11 cellular contexts compared by ENCODE assay signal in the genomic region with DNA sequence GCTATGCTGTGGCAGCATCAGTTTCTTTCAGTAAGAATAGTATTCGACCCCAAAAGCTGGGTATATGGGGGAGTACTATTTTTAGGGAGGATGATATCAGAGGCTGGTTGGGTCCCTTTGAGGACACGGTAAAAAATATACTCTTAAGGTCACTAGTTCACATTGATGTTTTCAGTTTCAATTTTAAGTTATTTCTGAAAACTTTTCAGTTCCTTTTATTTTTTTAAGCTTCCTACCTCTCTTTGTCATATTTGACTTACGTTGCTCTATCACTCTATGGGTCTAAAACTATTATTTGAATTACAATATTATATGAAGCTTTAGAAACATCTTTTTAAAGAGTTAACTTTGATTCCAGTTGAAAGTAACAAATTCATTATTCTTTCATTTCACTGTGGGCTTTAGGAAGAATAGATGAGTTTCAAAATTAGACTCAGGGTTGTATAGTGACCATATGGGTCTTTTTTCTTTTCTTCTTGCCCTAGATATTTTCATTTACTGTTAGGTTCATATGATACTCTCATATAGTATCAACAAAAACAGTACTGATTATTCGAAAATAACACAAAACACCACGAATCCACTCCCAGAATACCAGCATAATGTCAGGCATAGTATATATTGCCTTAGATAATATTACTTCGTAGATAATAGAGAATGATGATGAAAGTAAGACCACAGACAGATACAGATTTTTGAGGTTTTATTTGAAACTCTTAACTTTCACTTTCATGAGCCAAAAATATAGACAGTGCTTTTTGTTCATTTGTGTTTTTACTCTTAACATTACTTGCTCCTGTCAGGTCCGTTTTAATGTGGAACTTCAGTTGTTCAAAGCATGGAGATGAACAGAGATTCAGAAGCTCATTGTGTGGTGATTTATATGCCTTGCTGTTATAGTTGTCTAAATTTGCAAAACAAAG. TPM values are rescaled to one million over a fixed set of nuclear protein-coding genes. Genes with fewer than 3 reads are reported as not detected.
A peak's percentile ranks its signal among the peaks of the same experiment; 100 is the strongest.
DNase-seq lines count a peak whose midpoint lies in the region; ATAC-seq and TF ChIP-seq lines count a peak whose summit lies in the region.
"Had no signal": no experiment of that assay in that cellular context is flagged by ENCODE, and none has a peak within 500 bp of the region (broad histone marks: within the 10 kb centered on the region; RNA-seq: fewer than 3 reads in every experiment).

No MANE protein-coding gene starts in this region.

- 53 to 67% methylated on average over 7 of the region's 7 CpGs for WGBS in heart right ventricle, 2 donors

- in situ Hi-C loops in gastrocnemius medialis (cut with MboI; ENCODE audit: low sequenced_read_pairs in 4 of 4), result no loop called here

- no peaks in the 10 kb centered on the region for H3K36me3 Mint-ChIP-seq in T-helper 17 cell (ENCODE audit: low read depth)

- H3K27me3 Mint-ChIP-seq in T-helper 17 cell, result no peaks in the 10 kb centered on the region

- no peak for DNase-seq in left ventricle myocardium inferior
- DNase-seq in heart right ventricle, result no peak
- no peak for DNase-seq in T-helper 17 cell
- no peak for DNase-seq in upper lobe of right lung
- DNase-seq in hepatic stellate cell (ENCODE audit: low spot score), result no peak
- DNase-seq in gastrocnemius medialis, result no peak
- DNase-seq in posterior vena cava (ENCODE audit: low spot score), result no peak
- DNase-seq: anterior cingulate cortex, NCI-H2171 treated with DMSO at 0.1 percent for 48 hours had no signal

- H3K27ac ChIP-seq in left ventricle myocardium inferior (replicated peaks), result no peak overlapping the region
- H3K27ac ChIP-seq in heart right ventricle, result peak overlapping the region in 1 of 10 donors; percentile 26
- no peak overlapping the region for H3K27ac ChIP-seq in upper lobe of right lung
- no peak overlapping the region for H3K27ac ChIP-seq in gastrocnemius medialis

- H3K4me3 ChIP-seq in left ventricle myocardium inferior (peak overlapping the region; percentile 20), heart right ventricle (peak overlapping the region in 4 of 10 donors; percentile 8 to 29 (median 14)), upper lobe of right lung (peak overlapping the region; percentile 13), gastrocnemius medialis (no peak overlapping the region)
- H3K4me3 ChIP-seq: lung had no signal

- H3K36me3 ChIP-seq in left ventricle myocardium inferior (peaks cover 5% of the 10 kb centered on the region), heart right ventricle (peaks cover 0 to 10% (median 0%) of the 10 kb centered on the region in 9 donors), upper lobe of right lung (no peaks in the 10 kb centered on the region), gastrocnemius medialis (no peaks in the 10 kb centered on the region)

- H3K27me3 ChIP-seq in left ventricle myocardium inferior (ENCODE audit: low read depth), result no peaks in the 10 kb centered on the region
- H3K27me3 ChIP-seq in heart right ventricle, result no peaks in the 10 kb centered on the region
- H3K27me3 ChIP-seq in upper lobe of right lung, result no peaks in the 10 kb centered on the region
- no peaks in the 10 kb centered on the region for H3K27me3 ChIP-seq in gastrocnemius medialis

- H3K9me3 ChIP-seq in left ventricle myocardium inferior (replicated peaks), result peaks cover 13% of the 10 kb centered on the region
- peaks cover 0 to 10% (median 0%) of the 10 kb centered on the region in 11 donors for H3K9me3 ChIP-seq in heart right ventricle
- no peaks in the 10 kb centered on the region for H3K9me3 ChIP-seq in T-helper 17 cell (ENCODE audit: control insufficient read depth, low read length, poor library complexity, severe bottlenecking)
- H3K9me3 ChIP-seq in upper lobe of right lung, result no peaks in the 10 kb centered on the region
- H3K9me3 ChIP-seq in gastrocnemius medialis, result no peaks in the 10 kb centered on the region

- intact Hi-C loops in left ventricle myocardium inferior (cut with micrococcal nuclease) (no loop called here), heart right ventricle (cut with DNase I) (no loop called here), upper lobe of right lung (cut with DNase I) (no loop called here), gastrocnemius medialis (cut with DNase I; ENCODE audit: low total_unique reads) (no loop called here), posterior vena cava (cut with DNase I) (no loop called here)

- peak overlapping the region; percentile 39 for H3K27ac Mint-ChIP-seq in T-helper 17 cell

- ATAC-seq in heart right ventricle (no peak), HG02981 (IDR thresholded peaks at IDR 0.05; ENCODE audit: unreplicated experiment) (peak; percentile 89), T-helper 17 cell (peak; percentile 23), upper lobe of right lung (no peak), gastrocnemius medialis (no peak)

- H3K4me1 Mint-ChIP-seq in T-helper 17 cell, result peaks cover 18% of the 10 kb centered on the region

- no peak for TF ChIP-seq POLR2A in gastrocnemius medialis (IDR thresholded peaks at IDR 0.05)

- H3K4me1 ChIP-seq in left ventricle myocardium inferior (peaks cover 15% of the 10 kb centered on the region), heart right ventricle (peaks cover 0 to 18% (median 9%) of the 10 kb centered on the region in 9 donors), upper lobe of right lung (no peaks in the 10 kb centered on the region), gastrocnemius medialis (peaks cover 0 to 6% of the 10 kb centered on the region in 2 donors)

- H3K4me3 Mint-ChIP-seq in T-helper 17 cell, result peak overlapping the region; percentile 70

- no peak for TF ChIP-seq CTCF in left ventricle myocardium inferior (IDR thresholded peaks at IDR 0.05; ENCODE audit: borderline replicate concordance)
- no peak for TF ChIP-seq CTCF in heart right ventricle (IDR thresholded peaks at IDR 0.05)
- no peak for TF ChIP-seq CTCF in upper lobe of right lung (IDR thresholded peaks at IDR 0.05)
- no peak for TF ChIP-seq CTCF in gastrocnemius medialis (IDR thresholded peaks at IDR 0.05 in 4 of 5, conservative IDR thresholded peaks at IDR 0.05 in 1 of 5)

RNA-seq across cellular contexts. Expression of gene RMDN2, which starts 9.8 kb away (rescaled TPM):
- 6.5 TPM for total RNA-seq in left ventricle myocardium inferior
- 1 to 10 TPM; 4.1 to 8.5 (median 5.2) TPM for total RNA-seq in heart right ventricle
- polyA plus RNA-seq in heart right ventricle, result 1 to 10 TPM; 2.5 to 4.4 TPM
- 1 to 10 TPM; 1.8 to 3.4 TPM for total RNA-seq in T-helper 17 cell
- total RNA-seq in upper lobe of right lung, result 23.1 TPM
- 1 to 10 TPM; 2.7 to 6.3 (median 3.3) TPM for total RNA-seq in gastrocnemius medialis
- 1 to 10 TPM; 6.4 to 6.6 TPM for total RNA-seq in posterior vena cava

Comparison
In these comparisons a context has a peak if more than half of its experiments do, and no peak if none do; other contexts are left out.
1. H3K4me3 ChIP-seq: peak in left ventricle myocardium inferior (single experiment) and upper lobe of right lung (single experiment); none in gastrocnemius medialis (0 of 4).
2. ATAC-seq: peak in HG02981 (single experiment) and T-helper 17 cell (single experiment); none in heart right ventricle (0 of 8), upper lobe of right lung (single experiment) and gastrocnemius medialis (0 of 2).